ENCODE assay signal across 1 cellular context in the genomic region with DNA sequence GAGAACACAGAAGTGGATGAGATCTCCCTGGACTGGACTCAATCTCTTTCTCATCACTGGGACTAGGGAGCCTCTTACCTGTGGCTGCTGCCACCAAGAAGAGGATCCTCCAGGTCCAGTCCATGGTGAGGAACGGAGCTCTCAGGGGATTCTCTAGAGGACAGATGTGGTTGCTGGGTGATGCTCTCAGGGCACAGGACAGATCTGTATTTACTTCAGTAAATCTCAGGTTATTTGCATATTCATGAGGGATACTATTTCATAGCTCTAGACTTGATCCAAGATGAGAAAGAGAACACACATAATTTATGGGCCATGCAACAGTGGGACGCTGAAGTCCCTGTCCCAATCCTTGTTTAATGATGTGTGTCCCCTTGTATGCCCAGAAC.
TF ChIP-seq lines count a peak whose summit lies in the region.

No MANE protein-coding gene starts in this region.

TF ChIP-seq in WTC11, 78 proteins besides CTCF, POLR2A, EP300 and RAD21 (continued from another document):
- TF ChIP-seq, protein P1, sequence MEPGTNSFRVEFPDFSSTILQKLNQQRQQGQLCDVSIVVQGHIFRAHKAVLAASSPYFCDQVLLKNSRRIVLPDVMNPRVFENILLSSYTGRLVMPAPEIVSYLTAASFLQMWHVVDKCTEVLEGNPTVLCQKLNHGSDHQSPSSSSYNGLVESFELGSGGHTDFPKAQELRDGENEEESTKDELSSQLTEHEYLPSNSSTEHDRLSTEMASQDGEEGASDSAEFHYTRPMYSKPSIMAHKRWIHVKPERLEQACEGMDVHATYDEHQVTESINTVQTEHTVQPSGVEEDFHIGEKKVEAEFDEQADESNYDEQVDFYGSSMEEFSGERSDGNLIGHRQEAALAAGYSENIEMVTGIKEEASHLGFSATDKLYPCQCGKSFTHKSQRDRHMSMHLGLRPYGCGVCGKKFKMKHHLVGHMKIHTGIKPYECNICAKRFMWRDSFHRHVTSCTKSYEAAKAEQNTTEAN (CRISPR knock-in tag; IDR thresholded peaks at IDR 0.05), result no peak
- TF ChIP-seq MYBL2 (CRISPR knock-in tag; IDR thresholded peaks at IDR 0.05) (no peak), OVOL2 (CRISPR knock-in tag; IDR thresholded peaks at IDR 0.05; ENCODE audit: borderline replicate concordance) (no peak), SP1 (CRISPR knock-in tag; conservative IDR thresholded peaks at IDR 0.05) (no peak), ZBTB21 (CRISPR knock-in tag; IDR thresholded peaks at IDR 0.05; ENCODE audit: borderline replicate concordance) (no peak), GABPB1 (CRISPR knock-in tag; IDR thresholded peaks at IDR 0.05) (no peak), PREB (CRISPR knock-in tag; IDR thresholded peaks at IDR 0.05; ENCODE audit: borderline replicate concordance) (no peak), NR2C2 (CRISPR knock-in tag; IDR thresholded peaks at IDR 0.05) (no peak), E2F4 (CRISPR knock-in tag; IDR thresholded peaks at IDR 0.05; ENCODE audit: borderline replicate concordance, low read depth) (no peak), FOXP1 (CRISPR knock-in tag; IDR thresholded peaks at IDR 0.05; ENCODE audit: borderline replicate concordance) (no peak)
